In the genomic region with DNA sequence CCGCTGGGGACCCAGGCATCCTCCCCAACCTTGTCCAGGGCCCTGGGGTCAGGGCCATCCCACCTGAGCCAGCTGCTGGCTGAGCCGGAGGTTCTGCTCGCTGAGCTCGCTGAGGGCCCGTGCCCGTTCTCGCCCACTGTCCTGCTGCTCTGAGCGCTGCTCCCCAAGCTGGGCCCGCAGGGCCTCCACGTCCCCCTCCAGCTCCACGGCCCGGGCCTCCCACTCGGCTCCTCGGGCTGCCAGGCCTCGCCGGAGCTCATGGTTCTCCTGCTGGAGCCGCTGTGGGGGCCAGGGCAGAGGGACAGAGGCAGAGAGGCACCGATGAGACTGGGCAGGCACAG, we compare ENCODE assay signal across 1 cellular context.
TF ChIP-seq lines count a peak whose summit lies in the region.

No MANE protein-coding gene starts in this region.

TF ChIP-seq in IMR-90, 13 proteins besides CTCF, POLR2A, EP300 and RAD21:
- no peak for TF ChIP-seq RCOR1 (IDR thresholded peaks at IDR 0.05; ENCODE audit: insufficient replicate concordance, low read length)
TF ChIP-seq in IMR-90: peak in this region for 0.
